In genomic region chr17:16129441-16129840, GRCh38 we compare ENCODE assay signal across 2 cellular contexts.
TF ChIP-seq lines count a peak whose summit lies in the region.

No MANE protein-coding gene starts in this region.

TF ChIP-seq in K562, 482 proteins besides CTCF, POLR2A, EP300 and RAD21:
- no peak for TF ChIP-seq ZNF830 (CRISPR knock-in tag; IDR thresholded peaks at IDR 0.05)
- no peak for TF ChIP-seq NFIX (CRISPR knock-in tag; IDR thresholded peaks at IDR 0.05; ENCODE audit: low read depth)
- no peak for TF ChIP-seq ZNF174 (CRISPR knock-in tag; IDR thresholded peaks at IDR 0.05)

TF ChIP-seq in SK-N-SH, 30 proteins besides CTCF, POLR2A, EP300 and RAD21:
- TF ChIP-seq MXI1 (IDR thresholded peaks at IDR 0.05; ENCODE audit: low read depth, low read length): no peak
- TF ChIP-seq MEF2A (IDR thresholded peaks at IDR 0.05; ENCODE audit: borderline replicate concordance, low read depth): no peak
- TF ChIP-seq TEAD4 (IDR thresholded peaks at IDR 0.05; ENCODE audit: borderline replicate concordance, insufficient read depth): no peak
- TF ChIP-seq RCOR1 (IDR thresholded peaks at IDR 0.05; ENCODE audit: low read length): no peak
